ENCODE assay signal across 8 cellular contexts in the genomic region with DNA sequence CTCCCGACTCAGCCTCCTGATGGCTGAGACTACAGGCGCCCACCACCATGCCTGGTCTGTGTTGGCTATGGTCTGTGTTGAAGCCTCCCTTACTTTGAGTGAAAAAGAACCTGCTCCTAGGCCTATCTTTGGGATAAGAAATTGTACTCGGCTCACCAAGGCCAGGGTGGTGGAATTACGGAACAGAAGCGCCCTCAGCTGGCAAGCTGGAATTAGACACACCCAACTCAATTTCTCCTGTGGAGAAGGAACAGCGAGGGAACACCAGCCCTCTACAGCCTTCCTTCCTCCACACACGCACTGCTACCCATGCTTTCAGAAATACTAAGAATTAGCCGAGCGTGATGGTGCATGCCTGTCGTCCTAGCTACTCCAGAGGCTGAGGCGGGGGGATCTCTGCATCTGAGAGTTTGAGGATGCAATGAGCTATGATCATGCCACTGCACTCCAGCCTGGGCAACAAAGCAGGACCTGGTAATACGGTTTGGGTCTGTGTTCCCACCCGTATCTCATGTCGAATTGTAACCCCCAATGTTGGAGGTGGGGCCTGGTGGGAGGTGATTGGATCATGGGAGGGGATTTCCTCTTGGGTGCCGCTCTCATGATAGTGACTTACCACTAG.
A peak's percentile ranks its signal among the peaks of the same experiment; 100 is the strongest.
DNase-seq lines count a peak whose midpoint lies in the region; ATAC-seq and TF ChIP-seq lines count a peak whose summit lies in the region.

No MANE protein-coding gene starts in this region.

- no peak overlapping the region for H3K4me3 ChIP-seq in AG04449 (ENCODE audit: low read depth, low read length)
- H3K4me3 ChIP-seq in GM12865 (ENCODE audit: low read depth, low read length) = no peak overlapping the region
- no peak overlapping the region for H3K4me3 ChIP-seq in choroid plexus epithelial cell (ENCODE audit: low read depth, low read length)

- POLR2A ChIA-PET in AG04449 (lab: Yijun Ruan, JAX) = no interaction called here

- ATAC-seq in GM21737 (IDR thresholded peaks at IDR 0.05; ENCODE audit: unreplicated experiment) (no peak), HG03045 (IDR thresholded peaks at IDR 0.05; ENCODE audit: unreplicated experiment) (no peak), HG03460 (IDR thresholded peaks at IDR 0.05; ENCODE audit: unreplicated experiment) (no peak)

- peak; percentile 41 for TF ChIP-seq CTCF in AG04449 (IDR thresholded peaks at IDR 0.05; ENCODE audit: insufficient read depth, low read length, missing control alignments)
- peak; percentile 54 for TF ChIP-seq CTCF in GM12865 (IDR thresholded peaks at IDR 0.05; ENCODE audit: insufficient read depth, low read depth, low read length, missing control alignments)
- TF ChIP-seq CTCF in choroid plexus epithelial cell (conservative IDR thresholded peaks at IDR 0.05; ENCODE audit: low read depth, low read length) = peak; percentile 67

- CTCF ChIA-PET in AG04449 (lab: Yijun Ruan, JAX) = interaction anchor here (1.0 to 14.3 kb wide), 8 partner anchors 9 to 770 kb away, joined by 3 to 257 read pairs (median 4); no protein-coding TSS in a partner anchor

- DNase-seq in AG04449 (ENCODE audit: low read depth, low spot score) (no peak), GM12865 (ENCODE audit: low read depth) (peak; percentile 54), NCI-H774 (lab: John Stamatoyannopoulos, UW) (peak; percentile 6), choroid plexus epithelial cell (ENCODE audit: low read depth) (peak; percentile 57), nucleus accumbens (lab: John Stamatoyannopoulos, UW) (peak in 38 of 56 donors; percentile 2 to 78 (median 30))
